In genomic region chr18:54359233-54359632, GRCh38 we compare ENCODE assay signal across 1 cellular context.
TF ChIP-seq lines count a peak whose summit lies in the region.

No MANE protein-coding gene starts in this region.

TF ChIP-seq in H1, 55 proteins besides CTCF, POLR2A, EP300 and RAD21 (continued from another document):
- TF ChIP-seq SP1 (IDR thresholded peaks at IDR 0.05; ENCODE audit: low read depth, low read length): no peak
- no peak for TF ChIP-seq HDAC6 (IDR thresholded peaks at IDR 0.05; ENCODE audit: low read depth, low read length)
- TF ChIP-seq RNF2 (IDR thresholded peaks at IDR 0.05; ENCODE audit: borderline replicate concordance, low read depth, low read length, missing control alignments, poor library complexity, severe bottlenecking): no peak
- no peak for TF ChIP-seq SRF (IDR thresholded peaks at IDR 0.05; ENCODE audit: low read depth, low read length)
- no peak for TF ChIP-seq ATF3 (IDR thresholded peaks at IDR 0.05; ENCODE audit: insufficient read depth, low read depth, low read length)
